In the genomic region with DNA sequence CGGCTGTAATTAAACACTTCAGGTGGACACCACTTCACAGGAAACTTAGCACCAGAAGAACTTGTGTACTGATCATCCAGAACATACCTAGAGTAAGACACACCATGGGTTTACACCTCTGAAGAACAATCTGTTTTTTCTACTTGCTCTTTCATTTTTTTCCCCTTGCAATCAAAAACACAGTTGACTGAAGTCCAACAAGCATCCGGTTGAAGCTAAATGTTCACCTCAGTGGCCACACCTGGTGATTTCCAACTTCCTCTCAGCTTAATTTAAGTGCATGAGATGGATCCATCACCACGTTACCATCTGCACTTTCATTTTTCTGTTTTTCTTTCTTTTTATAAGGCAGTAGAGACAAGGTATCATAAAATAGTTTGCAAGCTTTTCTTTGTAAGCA, we compare ENCODE assay signal across 10 cellular contexts. TPM values are rescaled to one million over a fixed set of nuclear protein-coding genes. Genes with fewer than 3 reads are reported as not detected.
DNase-seq lines count a peak whose midpoint lies in the region; ATAC-seq and TF ChIP-seq lines count a peak whose summit lies in the region.
"Had no signal": no experiment of that assay in that cellular context is flagged by ENCODE, and none has a peak within 500 bp of the region (broad histone marks: within the 10 kb centered on the region; RNA-seq: fewer than 3 reads in every experiment).

No MANE protein-coding gene starts in this region.

- H3K4me1 ChIP-seq in CD8-positive, alpha-beta T cell (ENCODE audit: insufficient read depth, low read length): peaks cover 65% of the 10 kb centered on the region
- H3K4me1 ChIP-seq: uterus had no signal

- POLR2A ChIA-PET in CD8-positive, alpha-beta T cell (lab: Charles Lee): interaction anchor here (0.7 to 5.9 kb wide), 9 partner anchors 10 to 204 kb away, joined by 3 to 77 read pairs (median 5); partner anchors contain the start of genes CNGA1, NIPAL1 and SLAIN2

- H3K27ac Mint-ChIP-seq in CD8-positive, alpha-beta T cell: peak overlapping the region; percentile 92
- H3K27ac Mint-ChIP-seq in T-helper 1 cell treated with Interleukin-12 subunit alpha and Interleukin-12 subunit beta and Interleukin-4 antibody, amounts not matched to agents 30 μg/mL and 1 μg/mL, for 36 hours: peak overlapping the region; percentile 96

- intact Hi-C loops in CD8-positive, alpha-beta T cell (cut with DNase I, micrococcal nuclease): loop anchor here (1.0 to 10.0 kb wide), 6 partner anchors 10 to 677 kb away; partner anchors contain the start of genes NFXL1 (in 2 of the 2), CNGA1 (in 1 of the 2), COMMD8 (in 1 of the 2) and NIPAL1 (in 1 of the 2)

- no peaks in the 10 kb centered on the region for H3K27me3 Mint-ChIP-seq in CD8-positive, alpha-beta T cell (ENCODE audit: low read depth)
- H3K27me3 Mint-ChIP-seq in T-helper 1 cell treated with Interleukin-12 subunit alpha and Interleukin-12 subunit beta and Interleukin-4 antibody, amounts not matched to agents 30 μg/mL and 1 μg/mL, for 36 hours (ENCODE audit: low read depth): no peaks in the 10 kb centered on the region

- H3K27ac ChIP-seq in CD8-positive, alpha-beta T cell (ENCODE audit: low read depth, low read length): peak overlapping the region; percentile 56
- H3K27ac ChIP-seq: uterus had no signal

- H3K36me3 ChIP-seq in CD8-positive, alpha-beta T cell (ENCODE audit: insufficient read depth, low read length): no peaks in the 10 kb centered on the region
- H3K36me3 ChIP-seq: uterus had no signal

- H3K27me3 ChIP-seq in CD8-positive, alpha-beta T cell (ENCODE audit: insufficient read depth, low read length): no peaks in the 10 kb centered on the region
- H3K27me3 ChIP-seq: uterus had no signal

- peak in 3 of 7 experiments; percentile 25 to 58 (median 35) for DNase-seq in CD8-positive, alpha-beta T cell
- DNase-seq in stimulated activated CD4-positive, alpha-beta T cell treated with anti-CD3 and anti-CD28 coated beads, Interleukin-4, amount 100 ng/mL, for 4 hours: no peak
- no peak for DNase-seq in foreskin melanocyte
- no peak for DNase-seq in NCI-H1105 treated with DMSO at 0.1 percent for 48 hours (lab: John Stamatoyannopoulos, UW)
- no peak for DNase-seq in COR-L47 (lab: John Stamatoyannopoulos, UW)
- DNase-seq: DMS153, uterus had no signal

- H3K9me3 Mint-ChIP-seq in CD8-positive, alpha-beta T cell: no peaks in the 10 kb centered on the region
- no peaks in the 10 kb centered on the region for H3K9me3 Mint-ChIP-seq in T-helper 1 cell treated with Interleukin-12 subunit alpha and Interleukin-12 subunit beta and Interleukin-4 antibody, amounts not matched to agents 30 μg/mL and 1 μg/mL, for 36 hours

- peaks cover 2% of the 10 kb centered on the region for H3K36me3 Mint-ChIP-seq in CD8-positive, alpha-beta T cell
- H3K36me3 Mint-ChIP-seq in T-helper 1 cell treated with Interleukin-12 subunit alpha and Interleukin-12 subunit beta and Interleukin-4 antibody, amounts not matched to agents 30 μg/mL and 1 μg/mL, for 36 hours (ENCODE audit: low read depth): peaks cover 10% of the 10 kb centered on the region

- peak; percentile 56 for ATAC-seq in CD8-positive, alpha-beta T cell
- peak; percentile 78 for ATAC-seq in GM19025 (IDR thresholded peaks at IDR 0.05; ENCODE audit: low read depth, unreplicated experiment)
- ATAC-seq in HG02943 (IDR thresholded peaks at IDR 0.05; ENCODE audit: low read depth, unreplicated experiment): peak; percentile 90

- peak overlapping the region; percentile 59 for H3K4me3 Mint-ChIP-seq in CD8-positive, alpha-beta T cell
- peak overlapping the region; percentile 57 for H3K4me3 Mint-ChIP-seq in T-helper 1 cell treated with Interleukin-12 subunit alpha and Interleukin-12 subunit beta and Interleukin-4 antibody, amounts not matched to agents 30 μg/mL and 1 μg/mL, for 36 hours

- peaks cover 72% of the 10 kb centered on the region for H3K4me1 Mint-ChIP-seq in CD8-positive, alpha-beta T cell (ENCODE audit: low read depth)
- peaks cover 66% of the 10 kb centered on the region for H3K4me1 Mint-ChIP-seq in T-helper 1 cell treated with Interleukin-12 subunit alpha and Interleukin-12 subunit beta and Interleukin-4 antibody, amounts not matched to agents 30 μg/mL and 1 μg/mL, for 36 hours (ENCODE audit: low read depth)

- peak overlapping the region; percentile 17 for H3K4me3 ChIP-seq in CD8-positive, alpha-beta T cell (ENCODE audit: low read depth, low read length)
- H3K4me3 ChIP-seq: uterus had no signal

- H3K9me3 ChIP-seq in CD8-positive, alpha-beta T cell (ENCODE audit: low read length): no peaks in the 10 kb centered on the region
- H3K9me3 ChIP-seq: uterus had no signal

- CTCF ChIA-PET in CD8-positive, alpha-beta T cell (lab: Charles Lee): interaction anchor here (0.6 to 7.3 kb wide), 9 partner anchors 10 to 136 kb away, joined by 3 to 174 read pairs (median 6); partner anchors contain the start of genes CNGA1 and NIPAL1

- TF ChIP-seq CTCF in CD8-positive, alpha-beta T cell (IDR thresholded peaks at IDR 0.05): no peak

RNA-seq across cellular contexts. Expression of gene TXK, which starts 4.9 kb away (rescaled TPM):
- 10 to 100 TPM; 57.3 to 66.3 TPM for total RNA-seq in CD8-positive, alpha-beta T cell
